1 cellular context compared by ENCODE assay signal in the genomic region with DNA sequence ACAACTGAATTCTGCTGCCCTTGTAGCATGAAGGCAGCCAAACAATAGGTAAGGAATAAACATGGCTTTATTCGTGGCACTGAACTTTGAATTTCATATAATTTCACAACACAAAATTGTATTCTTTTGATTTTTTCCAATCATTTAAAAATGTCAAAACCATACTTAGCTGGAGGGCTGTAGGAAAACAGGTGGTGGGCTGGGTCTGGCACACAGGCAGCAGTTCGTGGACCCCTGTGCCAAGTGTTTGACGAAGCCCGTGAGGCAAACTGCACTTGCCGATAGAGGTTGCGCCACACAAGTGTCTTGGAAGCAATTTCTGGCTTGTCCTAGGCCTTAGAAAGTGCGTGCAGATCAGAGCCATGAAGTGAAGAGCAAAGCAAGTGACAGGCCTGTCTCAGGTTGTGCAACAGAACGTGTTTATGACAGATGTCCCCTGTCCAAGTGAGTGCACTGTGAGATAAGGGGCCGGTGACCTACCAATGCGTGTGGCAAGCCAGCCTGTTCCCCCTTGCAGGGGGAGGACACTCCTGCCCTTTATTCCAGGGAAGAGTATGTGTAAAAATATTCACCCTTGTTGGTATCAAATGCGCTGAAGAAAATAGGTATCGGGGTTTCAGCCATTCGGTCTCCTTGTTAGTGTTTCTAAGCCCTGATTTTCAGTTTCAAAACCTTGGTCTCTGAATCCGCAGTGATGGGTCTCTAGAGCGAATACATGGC.
TF ChIP-seq lines count a peak whose summit lies in the region.

No MANE protein-coding gene starts in this region.

TF ChIP-seq in HepG2, 621 proteins besides CTCF, POLR2A, EP300 and RAD21 (continued from another document and continues in another):
- TF ChIP-seq, protein P1, sequence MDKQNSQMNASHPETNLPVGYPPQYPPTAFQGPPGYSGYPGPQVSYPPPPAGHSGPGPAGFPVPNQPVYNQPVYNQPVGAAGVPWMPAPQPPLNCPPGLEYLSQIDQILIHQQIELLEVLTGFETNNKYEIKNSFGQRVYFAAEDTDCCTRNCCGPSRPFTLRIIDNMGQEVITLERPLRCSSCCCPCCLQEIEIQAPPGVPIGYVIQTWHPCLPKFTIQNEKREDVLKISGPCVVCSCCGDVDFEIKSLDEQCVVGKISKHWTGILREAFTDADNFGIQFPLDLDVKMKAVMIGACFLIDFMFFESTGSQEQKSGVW (CRISPR knock-in tag; IDR thresholded peaks at IDR 0.05; ENCODE audit: borderline replicate concordance), result no peak
- TF ChIP-seq ZNF17 (CRISPR knock-in tag; IDR thresholded peaks at IDR 0.05), result no peak
- TF ChIP-seq ZNF639 (CRISPR knock-in tag; conservative IDR thresholded peaks at IDR 0.05), result no peak
- peak; percentile 19; the same call in 1 of the 2 replicates for TF ChIP-seq SNAPC2 (CRISPR knock-in tag; IDR thresholded peaks at IDR 0.05)
- peak; percentile 24; the same call in 1 of the 2 replicates for TF ChIP-seq YEATS4 (CRISPR knock-in tag; IDR thresholded peaks at IDR 0.05; ENCODE audit: borderline replicate concordance)
- 0 out of 2 replicates have a peak, but pooled peaks have one; percentile 33 for TF ChIP-seq ZNF839 (CRISPR knock-in tag; IDR thresholded peaks at IDR 0.05; ENCODE audit: borderline replicate concordance)
- TF ChIP-seq, protein P2, sequence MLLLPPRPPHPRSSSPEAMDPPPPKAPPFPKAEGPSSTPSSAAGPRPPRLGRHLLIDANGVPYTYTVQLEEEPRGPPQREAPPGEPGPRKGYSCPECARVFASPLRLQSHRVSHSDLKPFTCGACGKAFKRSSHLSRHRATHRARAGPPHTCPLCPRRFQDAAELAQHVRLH (CRISPR knock-in tag; IDR thresholded peaks at IDR 0.05; ENCODE audit: borderline replicate concordance, low read depth), result peak; percentile 56; the same call in 1 of the 2 replicates
- no peak for TF ChIP-seq ZNF660 (CRISPR knock-in tag; IDR thresholded peaks at IDR 0.05; ENCODE audit: borderline replicate concordance, low read depth)
- no peak for TF ChIP-seq ZNF83 (CRISPR knock-in tag; IDR thresholded peaks at IDR 0.05; ENCODE audit: borderline replicate concordance)
- TF ChIP-seq GLI4 (CRISPR knock-in tag; IDR thresholded peaks at IDR 0.05; ENCODE audit: borderline replicate concordance), result no peak
- TF ChIP-seq, protein P3, sequence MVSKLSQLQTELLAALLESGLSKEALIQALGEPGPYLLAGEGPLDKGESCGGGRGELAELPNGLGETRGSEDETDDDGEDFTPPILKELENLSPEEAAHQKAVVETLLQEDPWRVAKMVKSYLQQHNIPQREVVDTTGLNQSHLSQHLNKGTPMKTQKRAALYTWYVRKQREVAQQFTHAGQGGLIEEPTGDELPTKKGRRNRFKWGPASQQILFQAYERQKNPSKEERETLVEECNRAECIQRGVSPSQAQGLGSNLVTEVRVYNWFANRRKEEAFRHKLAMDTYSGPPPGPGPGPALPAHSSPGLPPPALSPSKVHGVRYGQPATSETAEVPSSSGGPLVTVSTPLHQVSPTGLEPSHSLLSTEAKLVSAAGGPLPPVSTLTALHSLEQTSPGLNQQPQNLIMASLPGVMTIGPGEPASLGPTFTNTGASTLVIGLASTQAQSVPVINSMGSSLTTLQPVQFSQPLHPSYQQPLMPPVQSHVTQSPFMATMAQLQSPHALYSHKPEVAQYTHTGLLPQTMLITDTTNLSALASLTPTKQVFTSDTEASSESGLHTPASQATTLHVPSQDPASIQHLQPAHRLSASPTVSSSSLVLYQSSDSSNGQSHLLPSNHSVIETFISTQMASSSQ (IDR thresholded peaks at IDR 0.05; ENCODE audit: low read depth), result 0 out of 2 replicates have a peak, but pooled peaks have one; percentile 18
- TF ChIP-seq, protein P3 (CRISPR knock-in tag; IDR thresholded peaks at IDR 0.05; ENCODE audit: borderline replicate concordance), result no peak
- TF ChIP-seq PAF1 (CRISPR knock-in tag; IDR thresholded peaks at IDR 0.05), result no peak
- peak; percentile 64; the same call in 1 of the 2 replicates for TF ChIP-seq ZBTB34 (CRISPR knock-in tag; IDR thresholded peaks at IDR 0.05)
- TF ChIP-seq CEBPG (CRISPR knock-in tag; IDR thresholded peaks at IDR 0.05), result peak; percentile 98
- TF ChIP-seq NPAS2 (CRISPR knock-in tag; IDR thresholded peaks at IDR 0.05; ENCODE audit: borderline replicate concordance), result no peak
- peak; percentile 84 for TF ChIP-seq RARA (CRISPR knock-in tag; IDR thresholded peaks at IDR 0.05)
- TF ChIP-seq FOSL2 (CRISPR knock-in tag; IDR thresholded peaks at IDR 0.05), result peak; percentile 76
- peak; percentile 60; the same call in 1 of the 2 replicates for TF ChIP-seq ZNF296 (CRISPR knock-in tag; conservative IDR thresholded peaks at IDR 0.05)
- TF ChIP-seq, protein P4, sequence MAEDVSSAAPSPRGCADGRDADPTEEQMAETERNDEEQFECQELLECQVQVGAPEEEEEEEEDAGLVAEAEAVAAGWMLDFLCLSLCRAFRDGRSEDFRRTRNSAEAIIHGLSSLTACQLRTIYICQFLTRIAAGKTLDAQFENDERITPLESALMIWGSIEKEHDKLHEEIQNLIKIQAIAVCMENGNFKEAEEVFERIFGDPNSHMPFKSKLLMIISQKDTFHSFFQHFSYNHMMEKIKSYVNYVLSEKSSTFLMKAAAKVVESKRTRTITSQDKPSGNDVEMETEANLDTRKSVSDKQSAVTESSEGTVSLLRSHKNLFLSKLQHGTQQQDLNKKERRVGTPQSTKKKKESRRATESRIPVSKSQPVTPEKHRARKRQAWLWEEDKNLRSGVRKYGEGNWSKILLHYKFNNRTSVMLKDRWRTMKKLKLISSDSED (CRISPR knock-in tag; IDR thresholded peaks at IDR 0.05), result no peak
- 0 out of 2 replicates have a peak, but pooled peaks have one; percentile 29 for TF ChIP-seq PHF20 (CRISPR knock-in tag; IDR thresholded peaks at IDR 0.05)
- TF ChIP-seq RORA (CRISPR knock-in tag; IDR thresholded peaks at IDR 0.05), result no peak
- TF ChIP-seq ZNF589 (CRISPR knock-in tag; conservative IDR thresholded peaks at IDR 0.05), result no peak; the same call in 1 of the 2 replicates
- peak; percentile 69 for TF ChIP-seq ZNF331 (CRISPR knock-in tag; IDR thresholded peaks at IDR 0.05)
- TF ChIP-seq ZBTB38 (CRISPR knock-in tag; IDR thresholded peaks at IDR 0.05), result 0 out of 2 replicates have a peak, but pooled peaks have one; percentile 14
- TF ChIP-seq FOXP1 (IDR thresholded peaks at IDR 0.05), result no peak
- TF ChIP-seq FOXP1 (CRISPR knock-in tag; IDR thresholded peaks at IDR 0.05), result peak; percentile 70
- no peak for TF ChIP-seq ZNF256 (CRISPR knock-in tag; conservative IDR thresholded peaks at IDR 0.05)
- TF ChIP-seq SOX13 (IDR thresholded peaks at IDR 0.05), result no peak
- peak in 1 of 2 experiments; percentile 66; a peak in 2 of 4 replicates for TF ChIP-seq SOX13 (CRISPR knock-in tag; conservative IDR thresholded peaks at IDR 0.05 in 1 of 2, IDR thresholded peaks at IDR 0.05 in 1 of 2)
- no peak for TF ChIP-seq IKZF1 (IDR thresholded peaks at IDR 0.05)
- TF ChIP-seq SOX6 (IDR thresholded peaks at IDR 0.05), result no peak
- peak; percentile 27; the same call in 1 of the 2 replicates for TF ChIP-seq SOX6 (CRISPR knock-in tag; IDR thresholded peaks at IDR 0.05)
- peak; percentile 48; the same call in 1 of the 2 replicates for TF ChIP-seq YEATS2 (CRISPR knock-in tag; IDR thresholded peaks at IDR 0.05; ENCODE audit: borderline replicate concordance)
- no peak for TF ChIP-seq GMEB2 (CRISPR knock-in tag; IDR thresholded peaks at IDR 0.05; ENCODE audit: low read depth)
- TF ChIP-seq STAG1 (CRISPR knock-in tag; IDR thresholded peaks at IDR 0.05), result peak; percentile 6; the same call in 1 of the 2 replicates
- no peak; the same call in 1 of the 2 replicates for TF ChIP-seq ZMYM4 (CRISPR knock-in tag; IDR thresholded peaks at IDR 0.05)
- peak; percentile 66; the same call in 1 of the 2 replicates for TF ChIP-seq ZNF609 (CRISPR knock-in tag; IDR thresholded peaks at IDR 0.05; ENCODE audit: borderline replicate concordance)
- peak; percentile 52; the same call in 1 of the 2 replicates for TF ChIP-seq POLR2G (IDR thresholded peaks at IDR 0.05; ENCODE audit: low read depth, low read length)
- peak; percentile 60 for TF ChIP-seq ZNF3 (CRISPR knock-in tag; IDR thresholded peaks at IDR 0.05)
- no peak for TF ChIP-seq TOE1 (CRISPR knock-in tag; IDR thresholded peaks at IDR 0.05)
- no peak for TF ChIP-seq MLLT10 (CRISPR knock-in tag; IDR thresholded peaks at IDR 0.05)
- TF ChIP-seq ZBTB2 (CRISPR knock-in tag; IDR thresholded peaks at IDR 0.05; ENCODE audit: low read depth), result 0 out of 2 replicates have a peak, but pooled peaks have one; percentile 43
- peak; percentile 86 for TF ChIP-seq GATAD2A (CRISPR knock-in tag; IDR thresholded peaks at IDR 0.05)
- no peak for TF ChIP-seq KLF13 (CRISPR knock-in tag; IDR thresholded peaks at IDR 0.05)
